ENCODE assay signal across 8 cellular contexts in the genomic region with DNA sequence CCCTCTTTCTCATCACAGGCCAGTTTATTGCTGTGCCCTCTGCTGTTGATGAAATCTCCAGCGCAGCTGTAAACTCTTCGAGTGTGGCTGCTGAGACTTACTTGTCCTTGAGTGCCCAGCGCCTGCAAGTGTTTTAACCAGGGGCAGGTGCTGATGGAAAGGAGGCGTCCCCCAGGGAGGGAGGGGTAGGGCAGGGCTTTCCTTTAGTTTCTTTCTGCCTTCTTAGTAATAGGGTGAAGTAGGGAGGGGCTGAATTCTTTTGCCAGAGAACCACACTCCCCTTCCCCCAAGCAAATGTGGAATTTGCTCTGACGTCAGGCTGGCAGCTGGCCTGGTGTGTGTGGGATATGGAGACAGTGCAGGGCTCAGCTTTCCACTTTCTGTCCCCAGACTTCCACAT.
DNase-seq lines count a peak whose midpoint lies in the region; FAIRE-seq and TF ChIP-seq lines count a peak whose summit lies in the region.

No MANE protein-coding gene starts in this region.

- H3K9me3 ChIP-seq in keratinocyte (ENCODE audit: control insufficient read depth, low read depth, low read length), result no peaks in the 10 kb centered on the region
- H3K9me3 ChIP-seq in small intestine (ENCODE audit: control insufficient read depth, low read depth), result no peaks in the 10 kb centered on the region
- no peaks in the 10 kb centered on the region for H3K9me3 ChIP-seq in MM.1S (replicated peaks; ENCODE audit: insufficient read depth, low read length)

- peak overlapping the region; percentile 30 for H3K9ac ChIP-seq in keratinocyte (ENCODE audit: control insufficient read depth, extremely low read depth, insufficient read depth, low read length)
- H3K9ac ChIP-seq in MM.1S (ENCODE audit: low read length), result no peak overlapping the region

- peaks cover 2% of the 10 kb centered on the region for H3K9me1 ChIP-seq in keratinocyte (ENCODE audit: control insufficient read depth, extremely low read depth, insufficient read depth, low read length)

- CTCF ChIA-PET in activated CD4-positive, alpha-beta T cell treated with anti-CD3 and anti-CD28 coated beads, Interleukin-2, amount 10 ng/mL, durations not matched to agents 7 days and 5 days (lab: Charles Lee), result no interaction called here

- WGBS in small intestine, 3 donors, result 11 to 39% (median 32%) methylated on average over 5 of the region's 5 CpGs

- no peak overlapping the region for H3K4me3 Mint-ChIP-seq in activated CD4-positive, alpha-beta T cell treated with anti-CD3 and anti-CD28 coated beads, Interleukin-2, amount 10 ng/mL, durations not matched to agents 7 days and 5 days

- FAIRE-seq in keratinocyte (lab: Jason Lieb, UNC) (no peak), small intestine (lab: Jason Lieb, UNC) (no peak)

- H3K27ac Mint-ChIP-seq in activated CD4-positive, alpha-beta T cell treated with anti-CD3 and anti-CD28 coated beads, Interleukin-2, amount 10 ng/mL, durations not matched to agents 7 days and 5 days, result peak overlapping the region; percentile 3

- TF ChIP-seq CTCF in keratinocyte (optimal IDR thresholded peaks at IDR 0.05 in 1 of 3, IDR thresholded peaks at IDR 0.05 in 1 of 3, conservative IDR thresholded peaks at IDR 0.05 in 1 of 3; ENCODE audit: extremely low read depth in 1 of 3, insufficient read depth in 2 of 3, low read length in 3 of 3), result no peak
- TF ChIP-seq CTCF in MM.1S (IDR thresholded peaks at IDR 0.05; ENCODE audit: low read length), result no peak

- H2AFZ ChIP-seq in keratinocyte (ENCODE audit: control insufficient read depth, low read length), result no peak overlapping the region
- H2AFZ ChIP-seq in MM.1S (ENCODE audit: low read length), result no peak overlapping the region

- H3K4me1 ChIP-seq in keratinocyte (ENCODE audit: control insufficient read depth, extremely low read depth, insufficient read depth, low read length) (peaks cover 11% of the 10 kb centered on the region), small intestine (ENCODE audit: control insufficient read depth in 2 of 2, insufficient read depth in 1 of 2, low read depth in 1 of 2, low read length in 1 of 2) (no peaks in the 10 kb centered on the region), MM.1S (ENCODE audit: low read length) (no peaks in the 10 kb centered on the region)

- H3K36me3 Mint-ChIP-seq in activated CD4-positive, alpha-beta T cell treated with anti-CD3 and anti-CD28 coated beads, Interleukin-2, amount 10 ng/mL, durations not matched to agents 7 days and 5 days (ENCODE audit: low read depth), result peaks cover 75% of the 10 kb centered on the region

- H4K20me1 ChIP-seq in keratinocyte (ENCODE audit: control insufficient read depth, extremely low read depth, insufficient read depth, low read length) (no peaks in the 10 kb centered on the region), MM.1S (ENCODE audit: insufficient read depth, low read length) (no peaks in the 10 kb centered on the region)

- H3K79me2 ChIP-seq in keratinocyte (ENCODE audit: control insufficient read depth, insufficient read depth, low read length) (no peaks in the 10 kb centered on the region), MM.1S (ENCODE audit: low read length) (peaks cover 3% of the 10 kb centered on the region; the same call in 1 of the 2 replicates)

- H3K4me2 ChIP-seq in keratinocyte (ENCODE audit: control insufficient read depth, extremely low read depth, insufficient read depth, low read depth, low read length), result no peak overlapping the region
- no peak overlapping the region for H3K4me2 ChIP-seq in MM.1S (ENCODE audit: low read depth, low read length)

- no peaks in the 10 kb centered on the region for H3K9me2 ChIP-seq in MM.1S (replicated peaks; ENCODE audit: insufficient read depth, low read length)

- POLR2A ChIA-PET in activated CD4-positive, alpha-beta T cell treated with anti-CD3 and anti-CD28 coated beads, Interleukin-2, amount 10 ng/mL, durations not matched to agents 7 days and 5 days (lab: Charles Lee), result no interaction called here

- H3K4me1 Mint-ChIP-seq in activated CD4-positive, alpha-beta T cell treated with anti-CD3 and anti-CD28 coated beads, Interleukin-2, amount 10 ng/mL, durations not matched to agents 7 days and 5 days, result peaks cover 17% of the 10 kb centered on the region

- no peak overlapping the region for H3K4me3 ChIP-seq in keratinocyte (ENCODE audit: control insufficient read depth in 2 of 3, extremely low read depth in 1 of 3, insufficient read depth in 2 of 3, low read depth in 1 of 3, low read length in 3 of 3)
- no peak overlapping the region for H3K4me3 ChIP-seq in small intestine (ENCODE audit: low read depth in 1 of 2, low read length in 2 of 2)
- H3K4me3 ChIP-seq in MM.1S (ENCODE audit: low read length), result no peak overlapping the region

- H3K27me3 ChIP-seq in keratinocyte (ENCODE audit: control insufficient read depth, extremely low read depth, insufficient read depth, low read length) (no peaks in the 10 kb centered on the region), small intestine (ENCODE audit: control insufficient read depth in 2 of 2, insufficient read depth in 2 of 2, low read length in 2 of 2) (no peaks in the 10 kb centered on the region), MM.1S (replicated peaks; ENCODE audit: insufficient read depth, low read length) (no peaks in the 10 kb centered on the region)

- no peak for DNase-seq in activated CD4-positive, alpha-beta T cell treated with anti-CD3 and anti-CD28 coated beads, Interleukin-2, amount 10 ng/mL, durations not matched to agents 7 days and 5 days
- no peak for DNase-seq in activated CD4-positive, alpha-beta T cell treated with anti-CD3 and anti-CD28 coated beads, Interleukin-2, amount 50 U/mL, for 48 hours
- DNase-seq in brain pericyte (ENCODE audit: low read depth, low spot score), result peak; percentile 85
- DNase-seq in keratinocyte (ENCODE audit: low read depth, low spot score), result no peak
- DNase-seq in small intestine, result peak; percentile 42
- DNase-seq in NCI-H1694 (lab: John Stamatoyannopoulos, UW), result no peak
- no peak for DNase-seq in MM.1S
- DNase-seq in NCI-H526 (lab: John Stamatoyannopoulos, UW), result no peak

- H3K27ac ChIP-seq in keratinocyte (ENCODE audit: control insufficient read depth, insufficient read depth, low read length) (peak overlapping the region; percentile 48), small intestine (ENCODE audit: low read depth in 1 of 2, low read length in 1 of 2) (peak overlapping the region in 1 of 2 donors; percentile 60), MM.1S (ENCODE audit: low read length) (no peak overlapping the region)

- H3K36me3 ChIP-seq in keratinocyte (ENCODE audit: control insufficient read depth in 2 of 2, extremely low read depth in 1 of 2, insufficient read depth in 2 of 2, low read length in 2 of 2), result peaks cover 35 to 53% of the 10 kb centered on the region in 2 experiments
- H3K36me3 ChIP-seq in small intestine (ENCODE audit: control insufficient read depth in 2 of 2, insufficient read depth in 2 of 2, low read length in 2 of 2), result peaks cover 12 to 15% of the 10 kb centered on the region in 2 donors
- no peaks in the 10 kb centered on the region for H3K36me3 ChIP-seq in MM.1S (replicated peaks; ENCODE audit: insufficient read depth, low read length)

- no peaks in the 10 kb centered on the region for H3F3A ChIP-seq in MM.1S (ENCODE audit: insufficient read depth, low read length)

- no peaks in the 10 kb centered on the region for H3K27me3 Mint-ChIP-seq in activated CD4-positive, alpha-beta T cell treated with anti-CD3 and anti-CD28 coated beads, Interleukin-2, amount 10 ng/mL, durations not matched to agents 7 days and 5 days

- dilution Hi-C loops in keratinocyte (cut with MboI; ENCODE audit: extremely low pct_ligation_motif_present, low sequenced_read_pairs), result no loop called here

- no peaks in the 10 kb centered on the region for H3K9me3 Mint-ChIP-seq in activated CD4-positive, alpha-beta T cell treated with anti-CD3 and anti-CD28 coated beads, Interleukin-2, amount 10 ng/mL, durations not matched to agents 7 days and 5 days

Comparison
In these comparisons a context has a peak if more than half of its experiments do, and no peak if none do; other contexts are left out.
1. DNase-seq: peak in brain pericyte (single experiment) and small intestine (single experiment); none in activated CD4-positive, alpha-beta T cell treated with anti-CD3 and anti-CD28 coated beads, Interleukin-2, amount 10 ng/mL, durations not matched to agents 7 days and 5 days (single experiment), activated CD4-positive, alpha-beta T cell treated with anti-CD3 and anti-CD28 coated beads, Interleukin-2, amount 50 U/mL, for 48 hours (0 of 2), keratinocyte (single experiment), NCI-H1694 (single experiment), MM.1S (single experiment) and NCI-H526 (0 of 2).